Comparison of ENCODE assay signal across 8 cellular contexts in genomic region chr4:169492436-169493163, GRCh38.
A peak's percentile ranks its signal among the peaks of the same experiment; 100 is the strongest.
DNase-seq lines count a peak whose midpoint lies in the region; ATAC-seq and TF ChIP-seq lines count a peak whose summit lies in the region.

No MANE protein-coding gene starts in this region.

- peaks cover 17% of the 10 kb centered on the region for H3K36me3 Mint-ChIP-seq in endothelial cell (ENCODE audit: low read depth, unreplicated experiment)
- peaks cover 42% of the 10 kb centered on the region for H3K36me3 Mint-ChIP-seq in nephron progenitor cell (ENCODE audit: low read depth)

- H3K27ac Mint-ChIP-seq in endothelial cell (ENCODE audit: unreplicated experiment) (no peak overlapping the region), nephron progenitor cell (peak overlapping the region; percentile 4)

- intact Hi-C loops in left cardiac atrium (cut with DNase I): loop anchor here in 1 of 2 donors (5.0 kb wide), 1 partner anchor 570 kb away; no protein-coding TSS in a partner anchor

- H3K4me3 Mint-ChIP-seq in endothelial cell (ENCODE audit: unreplicated experiment) (no peak overlapping the region), nephron progenitor cell (no peak overlapping the region)

- H3K4me3 ChIP-seq in cardiac muscle cell: no peak overlapping the region

- H3K9me3 ChIP-seq in cardiac muscle cell (ENCODE audit: low read depth): no peaks in the 10 kb centered on the region

- H3K27ac ChIP-seq in cardiac muscle cell: no peak overlapping the region

- no peaks in the 10 kb centered on the region for H3K4me1 ChIP-seq in cardiac muscle cell (ENCODE audit: low read depth)

- peak; percentile 84 for TF ChIP-seq CTCF in cardiac muscle cell (IDR thresholded peaks at IDR 0.05; ENCODE audit: low read depth, low read length)
- peak; percentile 86 for TF ChIP-seq CTCF in endothelial cell (IDR thresholded peaks at IDR 0.05; ENCODE audit: unreplicated experiment)
- peak; percentile 56 for TF ChIP-seq CTCF in nephron progenitor cell (IDR thresholded peaks at IDR 0.05)

- DNase-seq in cardiac muscle cell (ENCODE audit: low read depth in 1 of 2, low spot score in 1 of 2) (peak; percentile 32 to 56), left cardiac atrium (no peak), HT-29 (ENCODE audit: low spot score) (peak; percentile 58), SKM-1 treated with dmso at 0.1 percent for 144 hours (lab: John Stamatoyannopoulos, UW; ENCODE audit: unreplicated experiment) (peak; percentile 62), endothelial cell (ENCODE audit: low spot score) (peak; percentile 32), nephron progenitor cell (peak; percentile 20), DMS153 treated with DMSO at 0.1 percent for 48 hours (lab: John Stamatoyannopoulos, UW; ENCODE audit: unreplicated experiment) (no peak)

- no peaks in the 10 kb centered on the region for H3K27me3 Mint-ChIP-seq in endothelial cell (ENCODE audit: unreplicated experiment)
- no peaks in the 10 kb centered on the region for H3K27me3 Mint-ChIP-seq in nephron progenitor cell (ENCODE audit: low read depth, poor library complexity)

- H3K36me3 ChIP-seq in cardiac muscle cell: no peaks in the 10 kb centered on the region

- H3K27me3 ChIP-seq in cardiac muscle cell: no peaks in the 10 kb centered on the region

- H3K9me3 Mint-ChIP-seq in endothelial cell (ENCODE audit: unreplicated experiment) (peaks cover 7% of the 10 kb centered on the region), nephron progenitor cell (peaks cover 56% of the 10 kb centered on the region)

- ATAC-seq in left cardiac atrium: no peak
- ATAC-seq in HG02623 (IDR thresholded peaks at IDR 0.05; ENCODE audit: unreplicated experiment): no peak

- peaks cover 4% of the 10 kb centered on the region for H3K4me1 Mint-ChIP-seq in endothelial cell (ENCODE audit: unreplicated experiment)
- no peaks in the 10 kb centered on the region for H3K4me1 Mint-ChIP-seq in nephron progenitor cell

Comparison
In these comparisons a context has a peak if more than half of its experiments do, and no peak if none do; other contexts are left out.
1. DNase-seq: peak in cardiac muscle cell (2 of 2), HT-29 (single experiment), SKM-1 treated with dmso at 0.1 percent for 144 hours (single experiment), endothelial cell (single experiment) and nephron progenitor cell (single experiment); none in left cardiac atrium (single experiment) and DMS153 treated with DMSO at 0.1 percent for 48 hours (single experiment).
2. Peak in every context shown above with its lines, with median percentiles within 50 percentile points of each other: CTCF ChIP-seq.